25 cellular contexts compared by ENCODE assay signal in the genomic region with DNA sequence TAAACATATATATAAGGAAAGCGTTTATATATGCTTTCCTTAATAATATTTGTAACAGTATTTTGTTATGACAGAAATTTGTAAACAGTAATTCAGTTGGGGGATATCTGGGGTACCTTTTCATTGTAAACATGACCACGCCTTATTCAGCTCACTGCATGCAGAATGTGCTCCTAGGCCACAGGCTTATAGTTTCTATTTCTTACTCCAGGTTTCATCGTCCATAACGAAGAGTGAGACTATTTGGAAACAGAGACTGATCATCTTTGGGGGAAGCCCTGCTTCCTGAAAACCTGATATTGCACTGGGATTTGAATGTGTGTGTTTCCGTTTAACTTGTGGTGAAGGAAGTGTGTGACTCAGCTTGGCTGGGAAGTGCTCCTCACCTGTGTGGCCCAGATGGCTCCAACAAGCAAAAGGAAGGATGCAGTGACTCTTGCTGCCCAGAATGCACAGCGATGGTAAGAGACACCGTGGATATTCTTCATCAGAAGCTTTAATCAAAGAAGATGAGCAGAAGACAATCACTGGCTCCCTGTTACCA. TPM values are rescaled to one million over a fixed set of nuclear protein-coding genes. Genes with fewer than 3 reads are reported as not detected.
DNase-seq lines count a peak whose midpoint lies in the region; ATAC-seq, FAIRE-seq and TF ChIP-seq lines count a peak whose summit lies in the region.
"Had no signal": no experiment of that assay in that cellular context is flagged by ENCODE, and none has a peak within 500 bp of the region (broad histone marks: within the 10 kb centered on the region; RNA-seq: fewer than 3 reads in every experiment).

No MANE protein-coding gene starts in this region.

- no peaks in the 10 kb centered on the region for H3K9me3 Mint-ChIP-seq in CD14-positive monocyte
- H3K9me3 Mint-ChIP-seq: activated CD4-positive, alpha-beta T cell treated with anti-CD3 and anti-CD28 coated beads, Interleukin-2, amount 10 ng/mL, durations not matched to agents 7 days and 5 days; CD4-positive, alpha-beta memory T cell had no signal

- H3K4me3 Mint-ChIP-seq in CD14-positive monocyte = no peak overlapping the region
- H3K4me3 Mint-ChIP-seq: activated CD4-positive, alpha-beta T cell treated with anti-CD3 and anti-CD28 coated beads, Interleukin-2, amount 10 ng/mL, durations not matched to agents 7 days and 5 days; CD4-positive, alpha-beta memory T cell had no signal

- H4K8ac ChIP-seq in H1 (ENCODE audit: extremely low read depth, insufficient read depth, low read length) = no peak overlapping the region

- DNase-seq in Daoy (ENCODE audit: low read depth) = peak; percentile 26
- DNase-seq in RWPE1 (ENCODE audit: low spot score) = peak; percentile 20
- DNase-seq in H1 (ENCODE audit: low read depth in 1 of 2, low spot score in 2 of 2) = no peak
- no peak for DNase-seq in left lung
- DNase-seq in ureter (ENCODE audit: low spot score) = no peak
- no peak for DNase-seq in CD14-positive monocyte (ENCODE audit: low spot score)
- no peak for DNase-seq in NCI-H345 treated with DMSO at 0.1 percent for 48 hours (lab: John Stamatoyannopoulos, UW; ENCODE audit: unreplicated experiment)
- DNase-seq: activated CD4-positive, alpha-beta T cell treated with anti-CD3 and anti-CD28 coated beads, Interleukin-2, amount 10 ng/mL, durations not matched to agents 7 days and 5 days; activated CD8-positive, alpha-beta memory T cell treated with anti-CD3 and anti-CD28 coated beads, Interleukin-2, amount 50 U/mL, for 48 hours; activated gamma-delta T cell treated with Interleukin-2 at 50 U/mL for 16 hours; CD4-positive, alpha-beta memory T cell; DMS79; Karpas-422; NCI-H1105; NCI-H526 treated with DMSO at 0.1 percent for 48 hours; retina; SIG-M5; spleen; uterus had no signal

- H3K27me3 ChIP-seq in H1 (replicated peaks in 1 of 4; ENCODE audit: control insufficient read depth in 3 of 4, extremely low read depth in 1 of 4, insufficient read depth in 3 of 4, low read length in 3 of 4) (no peaks in the 10 kb centered on the region), left lung (no peaks in the 10 kb centered on the region)
- H3K27me3 ChIP-seq: neutrophil, spleen, uterus had no signal

- H2BK12ac ChIP-seq in H1 (ENCODE audit: low read depth, low read length) = no peak overlapping the region

- H3K27me3 Mint-ChIP-seq in CD14-positive monocyte (ENCODE audit: low read depth in 3 of 3) = no peaks in the 10 kb centered on the region
- H3K27me3 Mint-ChIP-seq: activated CD4-positive, alpha-beta T cell treated with anti-CD3 and anti-CD28 coated beads, Interleukin-2, amount 10 ng/mL, durations not matched to agents 7 days and 5 days; CD4-positive, alpha-beta memory T cell had no signal

- no peak for TF ChIP-seq RAD21 in H1 (IDR thresholded peaks at IDR 0.05 in 1 of 2, conservative IDR thresholded peaks at IDR 0.05 in 1 of 2; ENCODE audit: low read depth in 2 of 2, low read length in 2 of 2)

- no peak overlapping the region for H2AFZ ChIP-seq in H1 (ENCODE audit: low read length)

- intact Hi-C loops in left lung (cut with DNase I) = no loop called here
- intact Hi-C loops in CD14-positive monocyte (cut with micrococcal nuclease) = no loop called here

- H2BK20ac ChIP-seq in H1 (ENCODE audit: low read length) = no peak overlapping the region

- no peak for TF ChIP-seq POLR2A in H1 (IDR thresholded peaks at IDR 0.05; ENCODE audit: control extremely low read depth in 1 of 2, low read depth in 2 of 2, low read length in 2 of 2)

- H3K14ac ChIP-seq in H1 (ENCODE audit: insufficient read length) = no peak overlapping the region

- H2AK5ac ChIP-seq in H1 (ENCODE audit: low read depth, low read length) = no peak overlapping the region

- ATAC-seq in left lung (peak; percentile 53), GM18520 (IDR thresholded peaks at IDR 0.05; ENCODE audit: unreplicated experiment) (no peak)
- ATAC-seq: left lobe of liver had no signal

- H3K56ac ChIP-seq in H1 (replicated peaks; ENCODE audit: insufficient read length, low read depth, low read length) = no peak overlapping the region

- POLR2A ChIA-PET in RWPE1 (lab: Yijun Ruan, JAX; ENCODE audit: low non-redundant PET) = no interaction called here
- POLR2A ChIA-PET in H1 (lab: Charles Lee; ENCODE audit: partially characterized antibody) = interaction anchor here (1.2 to 2.8 kb wide), 2 partner anchors 14 to 19 kb away, joined by 3 to 12 read pairs; partner anchors contain the start of gene LTV1

- TF ChIP-seq CTCF in RWPE1 (conservative IDR thresholded peaks at IDR 0.05; ENCODE audit: low read depth) (no peak), H1 (IDR thresholded peaks at IDR 0.05; ENCODE audit: control extremely low read depth in 1 of 3, insufficient read depth in 1 of 3, low read depth in 1 of 3, low read length in 3 of 3) (no peak), left lung (IDR thresholded peaks at IDR 0.05) (no peak), CD14-positive monocyte (IDR thresholded peaks at IDR 0.05) (no peak)

- H3K27ac ChIP-seq in RWPE1 = no peak overlapping the region
- H3K27ac ChIP-seq in H1 (ENCODE audit: low read depth, low read length) = no peak overlapping the region
- no peak overlapping the region for H3K27ac ChIP-seq in left lung
- H3K27ac ChIP-seq: neutrophil, spleen, uterus had no signal

- H3K4me3 ChIP-seq in H1 (ENCODE audit: extremely low read depth in 1 of 4, insufficient read depth in 2 of 4, low read depth in 3 of 4, low read length in 4 of 4) = no peak overlapping the region
- H3K4me3 ChIP-seq in left lung = no peak overlapping the region
- H3K4me3 ChIP-seq: spleen, uterus had no signal

- peaks cover 32 to 37% of the 10 kb centered on the region in 2 donors for H3K36me3 Mint-ChIP-seq in CD14-positive monocyte

- no peak overlapping the region for H3K27ac Mint-ChIP-seq in CD14-positive monocyte
- H3K27ac Mint-ChIP-seq: activated CD4-positive, alpha-beta T cell treated with anti-CD3 and anti-CD28 coated beads, Interleukin-2, amount 10 ng/mL, durations not matched to agents 7 days and 5 days; CD4-positive, alpha-beta memory T cell had no signal

- H3K79me1 ChIP-seq in H1 (ENCODE audit: low read depth, low read length) = no peaks in the 10 kb centered on the region

- no peak overlapping the region for H3K18ac ChIP-seq in H1 (ENCODE audit: extremely low read depth, low read length)

- H2BK15ac ChIP-seq in H1 (ENCODE audit: low read length) = no peak overlapping the region

- no peak overlapping the region for H2BK120ac ChIP-seq in H1 (replicated peaks; ENCODE audit: low read depth, low read length)

- TF ChIP-seq EP300 in H1 (IDR thresholded peaks at IDR 0.05; ENCODE audit: borderline replicate concordance in 1 of 2, low read depth in 2 of 2, low read length in 2 of 2) = no peak

- peaks cover 0 to 22% (median 0%) of the 10 kb centered on the region in 4 experiments; a peak in 1 of 8 replicates for H3K36me3 ChIP-seq in H1 (ENCODE audit: control insufficient read depth in 2 of 4, insufficient read depth in 4 of 4, low read length in 3 of 4)
- peaks cover 0 to 15% of the 10 kb centered on the region in 2 donors for H3K36me3 ChIP-seq in left lung
- H3K36me3 ChIP-seq: uterus had no signal

- no peaks in the 10 kb centered on the region for H3K4me1 Mint-ChIP-seq in CD14-positive monocyte
- H3K4me1 Mint-ChIP-seq: activated CD4-positive, alpha-beta T cell treated with anti-CD3 and anti-CD28 coated beads, Interleukin-2, amount 10 ng/mL, durations not matched to agents 7 days and 5 days had no signal

- 86% methylated on average over 7 of the region's 7 CpGs; no CpG with 5 or more reads in 1 of the 2 experiments for WGBS in H1 (ENCODE audit: extremely low coverage in 1 of 2, insufficient coverage in 1 of 2, insufficient read length in 1 of 2, insufficient replicate concordance in 2 of 2, low coverage in 1 of 2, low lambda C conversion rate in 2 of 2, missing lambda C conversion rate in 1 of 2), 2 experiments

- H3K23ac ChIP-seq in H1 (ENCODE audit: insufficient read length) = no peak overlapping the region

- FAIRE-seq in H1 (lab: Jason Lieb, UNC) = peak; percentile 32
- FAIRE-seq: colon had no signal

- H3K4ac ChIP-seq in H1 (replicated peaks; ENCODE audit: insufficient read length, low read depth, low read length) = no peak overlapping the region

- no peaks in the 10 kb centered on the region for H4K20me1 ChIP-seq in H1 (replicated peaks in 1 of 2; ENCODE audit: control insufficient read depth in 1 of 2, insufficient read depth in 2 of 2, low read length in 2 of 2)

- H2BK5ac ChIP-seq in H1 (ENCODE audit: low read depth, low read length) = no peak overlapping the region

- H4K5ac ChIP-seq in H1 (ENCODE audit: insufficient read length, low read depth, low read length) = no peak overlapping the region

- H3K9me3 ChIP-seq in H1 (ENCODE audit: insufficient read depth in 2 of 2, low read depth in 1 of 2, low read length in 1 of 2) (no peaks in the 10 kb centered on the region), left lung (no peaks in the 10 kb centered on the region)
- H3K9me3 ChIP-seq: neutrophil, spleen, uterus had no signal

- H3K79me2 ChIP-seq in H1 (ENCODE audit: control insufficient read depth in 1 of 2, insufficient read depth in 2 of 2, low read length in 2 of 2) = no peaks in the 10 kb centered on the region

- no peak overlapping the region for H3K9ac ChIP-seq in H1 (replicated peaks in 1 of 4; ENCODE audit: extremely low read depth in 1 of 4, low read depth in 3 of 4, low read length in 3 of 4)

- H3K23me2 ChIP-seq in H1 (ENCODE audit: low read depth, low read length) = no peaks in the 10 kb centered on the region

- no peaks in the 10 kb centered on the region for H3K4me1 ChIP-seq in H1 (replicated peaks in 1 of 4; ENCODE audit: control insufficient read depth in 3 of 4, insufficient read depth in 4 of 4, low read length in 3 of 4)
- H3K4me1 ChIP-seq in left lung = peaks cover 8 to 15% of the 10 kb centered on the region in 2 donors
- H3K4me1 ChIP-seq: uterus had no signal

- CTCF ChIA-PET in RWPE1 (lab: Yijun Ruan, JAX) (no interaction called here), H1 (lab: Charles Lee; ENCODE audit: partially characterized antibody) (interaction anchor here (0.9 kb wide), 1 partner anchor 14 kb away, joined by 3 read pairs; no protein-coding TSS in a partner anchor)

- H3K4me2 ChIP-seq in H1 (ENCODE audit: insufficient read depth in 1 of 2, low read depth in 2 of 2, low read length in 2 of 2) = no peak overlapping the region

- no peak overlapping the region for H4K91ac ChIP-seq in H1 (replicated peaks; ENCODE audit: insufficient read length, low read length)

RNA-seq across cellular contexts. Expression of gene LTV1, which starts 19.6 kb away (rescaled TPM):
- 85.2 and 102 TPM in 2 replicates for total RNA-seq in Daoy (2014; rRNA removed; shearing (Covaris generic))
- 43.1 and 46.9 TPM in 2 replicates for total RNA-seq in H1 (2021; fragmentation: NEBNext Ultra II Directional; extraction: Animal tissue kit (Norgen Biotek cat#: 25700))
- polyA plus RNA-seq in H1 (2011; rRNA removed) (5.6 and 8.0 TPM in 2 replicates), CD14-positive monocyte (10 to 100 TPM; 11.6 to 15.4 TPM)
- 26.2 TPM for polyA plus RNA-seq in H1 (2011; cell fraction: cytosol; rRNA removed)
- 11.4 TPM for polyA plus RNA-seq in H1 (2011; cell fraction: nucleus; rRNA removed)
- polyA plus RNA-seq in H1 (2012, experiment 1 of 2) = 30.0 to 62.5 TPM (median 35.7 TPM) in 4 replicates
- 3.5 TPM for polyA plus RNA-seq in H1 (2012, experiment 2 of 2)
- polyA plus RNA-seq in H1 (2013, experiment 1 of 2) = 46.0 TPM
- polyA plus RNA-seq in H1 (2013, experiment 2 of 2) = 44.8 TPM
- 4.4 and 7.1 TPM in 2 replicates for polyA minus RNA-seq in H1 (2011; rRNA and poly(A)+ RNA removed)
- 11.2 TPM for polyA minus RNA-seq in H1 (2011; cell fraction: cytosol; rRNA and poly(A)+ RNA removed)
- 12.5 TPM for polyA minus RNA-seq in H1 (2011; cell fraction: nucleus; rRNA and poly(A)+ RNA removed)
- total RNA-seq in left lung (10 to 100 TPM; 16.1 to 24.2 TPM), ureter (28.6 TPM)

RNA-seq across cellular contexts. Expression of gene ZC2HC1B, which starts 40.7 kb away (rescaled TPM):
- total RNA-seq in Daoy (2014; rRNA removed; shearing (Covaris generic)) = not detected in 2 replicates
- not detected in 2 replicates for total RNA-seq in H1 (2021; fragmentation: NEBNext Ultra II Directional; extraction: Animal tissue kit (Norgen Biotek cat#: 25700))
- polyA plus RNA-seq in H1 (2011; rRNA removed) (not detected in 2 replicates), CD14-positive monocyte (not detected)
- polyA plus RNA-seq in H1 (2011; cell fraction: cytosol; rRNA removed) = not detected
- polyA plus RNA-seq in H1 (2011; cell fraction: nucleus; rRNA removed) = not detected
- not detected in 4 replicates for polyA plus RNA-seq in H1 (2012, experiment 1 of 2)
- polyA plus RNA-seq in H1 (2012, experiment 2 of 2) = not detected
- polyA plus RNA-seq in H1 (2013, experiment 1 of 2) = not detected
- polyA plus RNA-seq in H1 (2013, experiment 2 of 2) = not detected
- polyA minus RNA-seq in H1 (2011; rRNA and poly(A)+ RNA removed) = not detected in 2 replicates
- polyA minus RNA-seq in H1 (2011; cell fraction: cytosol; rRNA and poly(A)+ RNA removed) = not detected
- not detected for polyA minus RNA-seq in H1 (2011; cell fraction: nucleus; rRNA and poly(A)+ RNA removed)
- total RNA-seq in left lung (not detected), ureter (not detected)
- total RNA-seq: activated CD4-positive, alpha-beta T cell treated with anti-CD3 and anti-CD28 coated beads, Interleukin-2, amount 10 ng/mL, durations not matched to agents 7 days and 5 days; CD4-positive, alpha-beta memory T cell; left lobe of liver; T-helper 1 cell treated with Interleukin-12 subunit alpha and Interleukin-12 subunit beta and Interleukin-4 antibody, amounts not matched to agents 30 ng/mL and 1 ng/mL, for 36 hours had no signal
- polyA plus RNA-seq: AG04450; CD4-positive, alpha-beta memory T cell had no signal

Comparison
In these comparisons a context has a peak if more than half of its experiments do, and no peak if none do; other contexts are left out.
1. DNase-seq: peak in Daoy (single experiment) and RWPE1 (single experiment); none in H1 (0 of 2), left lung (0 of 2), ureter (single experiment), CD14-positive monocyte (single experiment) and NCI-H345 treated with DMSO at 0.1 percent for 48 hours (single experiment).